Comparison of ENCODE assay signal across 8 cellular contexts in the genomic region with DNA sequence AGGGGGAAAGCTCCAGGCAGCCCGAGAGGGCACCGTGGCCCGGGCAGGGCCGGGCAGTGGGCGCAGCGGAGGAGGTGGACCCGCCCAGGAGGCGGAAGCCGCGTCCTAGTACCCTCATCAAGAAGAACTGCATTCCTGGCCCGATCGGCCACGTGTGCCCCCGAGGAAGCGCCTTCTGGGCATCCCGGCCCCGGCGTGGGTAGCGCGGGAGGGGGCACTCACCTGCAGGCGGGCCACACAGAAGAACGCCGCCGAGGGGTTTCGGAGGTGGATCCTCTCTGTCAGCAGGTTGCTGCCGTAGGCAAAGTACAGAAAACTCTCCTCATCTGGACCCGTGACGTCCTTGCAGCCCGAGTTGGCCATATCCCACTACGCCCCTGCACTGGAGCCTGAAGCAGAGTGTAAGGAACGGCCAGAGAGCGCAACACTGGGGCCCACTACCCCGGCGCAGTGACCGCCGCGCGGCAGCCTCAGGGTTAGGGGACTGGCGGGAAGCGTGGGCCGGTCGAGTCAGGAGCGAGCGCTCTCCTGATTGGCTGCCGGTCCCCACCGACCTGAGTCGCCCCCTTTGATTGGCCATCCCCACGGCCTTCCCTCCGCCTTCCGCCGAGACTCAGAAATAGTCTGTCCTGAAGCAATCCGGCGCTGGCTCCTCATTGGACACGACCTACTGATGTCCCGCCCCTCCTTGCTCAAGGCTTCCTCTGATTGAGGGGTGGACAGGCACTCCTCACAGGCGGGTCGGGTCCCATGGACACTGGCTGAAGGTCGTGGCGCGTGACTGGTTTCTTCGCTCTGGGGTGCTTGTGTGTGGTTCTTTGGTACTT. TPM values are rescaled to one million over a fixed set of nuclear protein-coding genes. Genes with fewer than 3 reads are reported as not detected.
DNase-seq lines count a peak whose midpoint lies in the region; ATAC-seq lines count a peak whose summit lies in the region.

A gene with protein sequence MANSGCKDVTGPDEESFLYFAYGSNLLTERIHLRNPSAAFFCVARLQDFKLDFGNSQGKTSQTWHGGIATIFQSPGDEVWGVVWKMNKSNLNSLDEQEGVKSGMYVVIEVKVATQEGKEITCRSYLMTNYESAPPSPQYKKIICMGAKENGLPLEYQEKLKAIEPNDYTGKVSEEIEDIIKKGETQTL (minus strand): TSS at position 483 of the 827 bp plus-strand sequence. CDS start 120 bp downstream, at position 363.

- peaks cover 24% of the 10 kb centered on the region for H3K36me3 Mint-ChIP-seq in activated CD4-positive, alpha-beta T cell treated with anti-CD3 and anti-CD28 coated beads, Interleukin-2, amount 10 ng/mL, durations not matched to agents 7 days and 5 days (ENCODE audit: low read depth)

- H3K4me1 ChIP-seq in BLaER1 treated with 17β-estradiol and CSF1 and Interleukin-3, amounts not matched to agents 10 nM and 100 nM = peaks cover 23 to 33% (median 27%) of the 10 kb centered on the region in 10 experiments

- H3K9me3 Mint-ChIP-seq in activated CD4-positive, alpha-beta T cell treated with anti-CD3 and anti-CD28 coated beads, Interleukin-2, amount 10 ng/mL, durations not matched to agents 7 days and 5 days = peaks cover 12% of the 10 kb centered on the region

- CTCF ChIA-PET in activated CD4-positive, alpha-beta T cell treated with anti-CD3 and anti-CD28 coated beads, Interleukin-2, amount 10 ng/mL, durations not matched to agents 7 days and 5 days (lab: Charles Lee) = no interaction called here

- H3K27me3 ChIP-seq in BLaER1 treated with 17β-estradiol and CSF1 and Interleukin-3, amounts not matched to agents 10 nM and 100 nM = no peaks in the 10 kb centered on the region

- H3K27me3 Mint-ChIP-seq in activated CD4-positive, alpha-beta T cell treated with anti-CD3 and anti-CD28 coated beads, Interleukin-2, amount 10 ng/mL, durations not matched to agents 7 days and 5 days = no peaks in the 10 kb centered on the region

- H3K4me2 ChIP-seq in BLaER1 treated with 17β-estradiol and CSF1 and Interleukin-3, amounts not matched to agents 10 nM and 100 nM = peak within 1 kb of the TSS; percentile 91 to 98 (median 94)

- H3K4me3 Mint-ChIP-seq in activated CD4-positive, alpha-beta T cell treated with anti-CD3 and anti-CD28 coated beads, Interleukin-2, amount 10 ng/mL, durations not matched to agents 7 days and 5 days = peak within 1 kb of the TSS; percentile 77

- peaks cover 47% of the 10 kb centered on the region for H3K4me1 Mint-ChIP-seq in activated CD4-positive, alpha-beta T cell treated with anti-CD3 and anti-CD28 coated beads, Interleukin-2, amount 10 ng/mL, durations not matched to agents 7 days and 5 days

- H3K9me3 ChIP-seq in BLaER1 treated with 17β-estradiol and CSF1 and Interleukin-3, amounts not matched to agents 10 nM and 100 nM (replicated peaks in 1 of 11) = peaks cover 8 to 19% (median 13%) of the 10 kb centered on the region in 11 experiments; a peak in 18 of 22 replicates

- H3K27ac ChIP-seq in BLaER1 treated with 17β-estradiol and CSF1 and Interleukin-3, amounts not matched to agents 10 nM and 100 nM = peak within 1 kb of the TSS; percentile 61 to 95 (median 87)

- H3K27ac Mint-ChIP-seq in activated CD4-positive, alpha-beta T cell treated with anti-CD3 and anti-CD28 coated beads, Interleukin-2, amount 10 ng/mL, durations not matched to agents 7 days and 5 days = peak within 1 kb of the TSS; percentile 83

- ATAC-seq in GM19328 (IDR thresholded peaks at IDR 0.05; ENCODE audit: unreplicated experiment) = peak; percentile 99
- peak; percentile 98 for ATAC-seq in HG03520 (IDR thresholded peaks at IDR 0.05; ENCODE audit: unreplicated experiment)

- peaks cover 0 to 18% (median 9%) of the 10 kb centered on the region in 11 experiments; a peak in 10 of 22 replicates for H4K20me1 ChIP-seq in BLaER1 treated with 17β-estradiol and CSF1 and Interleukin-3, amounts not matched to agents 10 nM and 100 nM

- DNase-seq in NCI-H69 (lab: John Stamatoyannopoulos, UW) (peak; percentile 100), cortex of kidney (lab: John Stamatoyannopoulos, UW) (peak; percentile 48), left kidney (ENCODE audit: low read depth, low spot score) (peak; percentile 99)
- peak; percentile 99 for DNase-seq in activated CD4-positive, alpha-beta T cell treated with anti-CD3 and anti-CD28 coated beads, Interleukin-2, amount 10 ng/mL, durations not matched to agents 7 days and 5 days
- DNase-seq in stimulated activated CD4-positive, alpha-beta T cell treated with anti-CD3 and anti-CD28 coated beads, Interleukin-2, amount 100 ng/mL, for 24 hours = peak; percentile 95 to 98

- peak within 1 kb of the TSS; percentile 86 to 94 (median 90) for H3K9ac ChIP-seq in BLaER1 treated with 17β-estradiol and CSF1 and Interleukin-3, amounts not matched to agents 10 nM and 100 nM

- POLR2A ChIA-PET in activated CD4-positive, alpha-beta T cell treated with anti-CD3 and anti-CD28 coated beads, Interleukin-2, amount 10 ng/mL, durations not matched to agents 7 days and 5 days (lab: Charles Lee) = no interaction called here

- peaks cover 4 to 30% (median 16%) of the 10 kb centered on the region in 11 experiments; a peak in 19 of 22 replicates for H3K36me3 ChIP-seq in BLaER1 treated with 17β-estradiol and CSF1 and Interleukin-3, amounts not matched to agents 10 nM and 100 nM

- peak within 1 kb of the TSS; percentile 84 to 97 (median 92) for H3K4me3 ChIP-seq in BLaER1 treated with 17β-estradiol and CSF1 and Interleukin-3, amounts not matched to agents 10 nM and 100 nM

RNA-seq across cellular contexts. Expression of the gene that starts here (rescaled TPM):
- total RNA-seq in activated CD4-positive, alpha-beta T cell treated with anti-CD3 and anti-CD28 coated beads, Interleukin-2, amount 10 ng/mL, durations not matched to agents 7 days and 5 days = 10 to 100 TPM; 39.9 to 42.6 TPM

Comparison
In these comparisons a context has a peak if more than half of its experiments do, and no peak if none do; other contexts are left out.
1. Peak in every context shown above with its lines: DNase-seq, ATAC-seq, H3K4me3 ChIP-seq and H3K27ac ChIP-seq.
2. DNase-seq: peak in every context shown above with its lines; median percentile 100 in NCI-H69; 99 in activated CD4-positive, alpha-beta T cell treated with anti-CD3 and anti-CD28 coated beads, Interleukin-2, amount 10 ng/mL, durations not matched to agents 7 days and 5 days; 99 in left kidney; 96 in stimulated activated CD4-positive, alpha-beta T cell treated with anti-CD3 and anti-CD28 coated beads, Interleukin-2, amount 100 ng/mL, for 24 hours; 48 in cortex of kidney.